ENCODE assay signal across 26 cellular contexts in the genomic region with DNA sequence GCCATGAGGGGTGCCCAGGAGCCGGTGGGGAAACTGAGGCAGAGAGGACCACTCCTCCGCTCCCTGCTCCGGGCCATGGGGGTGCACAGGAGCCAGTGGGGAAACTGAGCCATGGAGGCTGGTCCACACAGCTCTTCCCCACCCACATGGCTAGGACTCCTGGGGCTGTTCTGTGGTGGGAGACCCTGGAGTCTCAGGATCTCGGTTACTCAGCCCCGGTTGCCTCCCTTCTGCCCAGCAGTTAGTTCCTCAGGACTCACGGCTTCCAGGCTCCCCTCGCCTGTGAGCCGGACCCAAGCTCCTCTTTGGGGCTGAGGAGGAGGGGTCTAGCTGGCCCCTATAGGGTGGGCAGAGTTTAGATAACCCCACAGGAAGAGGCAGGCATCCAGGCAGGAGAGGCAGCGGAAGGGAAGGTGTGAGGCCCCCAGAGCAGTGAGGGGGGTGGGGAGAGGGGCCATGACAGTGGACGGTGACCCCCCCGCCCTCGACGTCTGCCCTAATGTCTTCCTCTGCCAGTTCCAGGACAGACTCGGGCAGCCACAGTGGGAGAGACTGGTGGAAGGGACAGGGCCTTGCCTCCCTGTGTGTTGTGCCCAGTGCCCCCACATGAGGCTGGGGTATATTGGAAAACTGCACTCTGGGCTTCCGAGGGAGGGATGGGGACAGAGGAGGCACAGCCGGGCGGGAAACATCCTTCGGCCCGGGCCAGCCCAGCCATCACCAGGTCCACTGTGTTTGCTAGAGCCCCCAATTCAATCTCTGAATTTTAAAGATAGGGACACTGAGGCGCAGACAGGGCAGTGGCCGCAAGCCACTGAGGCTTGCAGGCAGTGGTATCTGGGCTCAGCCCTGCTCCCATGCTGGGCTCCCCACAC. TPM values are rescaled to one million over a fixed set of nuclear protein-coding genes. Genes with fewer than 3 reads are reported as not detected.
DNase-seq lines count a peak whose midpoint lies in the region; ATAC-seq, FAIRE-seq and TF ChIP-seq lines count a peak whose summit lies in the region.
"Had no signal": no experiment of that assay in that cellular context is flagged by ENCODE, and none has a peak within 500 bp of the region (broad histone marks: within the 10 kb centered on the region; RNA-seq: fewer than 3 reads in every experiment).

No MANE protein-coding gene starts in this region.

- no peak for TF ChIP-seq CTCF in type B pancreatic cell (conservative IDR thresholded peaks at IDR 0.05)

- H3K9me3 Mint-ChIP-seq in type B pancreatic cell: no peaks in the 10 kb centered on the region
- H3K9me3 Mint-ChIP-seq: natural killer cell treated with Interleukin-12 subunit alpha and Interleukin-12 subunit beta and Interleukin-15 and Interleukin-18, amount 100 ng/mL, for 72 hours; T-helper 1 cell treated with Interleukin-12 subunit alpha and Interleukin-12 subunit beta and Interleukin-4 antibody, amounts not matched to agents 30 μg/mL and 1 μg/mL, for 36 hours had no signal

- H3K36me3 Mint-ChIP-seq in type B pancreatic cell: no peaks in the 10 kb centered on the region
- H3K36me3 Mint-ChIP-seq: natural killer cell treated with Interleukin-12 subunit alpha and Interleukin-12 subunit beta and Interleukin-15 and Interleukin-18, amount 100 ng/mL, for 72 hours had no signal

- peaks cover 10% of the 10 kb centered on the region for H3K27me3 ChIP-seq in H7 (ENCODE audit: control insufficient read depth, insufficient read depth, low read length)
- H3K27me3 ChIP-seq: right atrium auricular region had no signal

- no peak overlapping the region for H3K27ac Mint-ChIP-seq in type B pancreatic cell
- H3K27ac Mint-ChIP-seq: activated CD4-positive, alpha-beta T cell treated with anti-CD3 and anti-CD28 coated beads for 36 hours; natural killer cell treated with Interleukin-12 subunit alpha and Interleukin-12 subunit beta and Interleukin-15 and Interleukin-18, amount 100 ng/mL, for 72 hours; T-helper 1 cell treated with Interleukin-12 subunit alpha and Interleukin-12 subunit beta and Interleukin-4 antibody, amounts not matched to agents 30 μg/mL and 1 μg/mL, for 36 hours had no signal

- no peak overlapping the region for H3K4me3 Mint-ChIP-seq in type B pancreatic cell
- H3K4me3 Mint-ChIP-seq: activated CD4-positive, alpha-beta T cell treated with anti-CD3 and anti-CD28 coated beads for 36 hours; natural killer cell treated with Interleukin-12 subunit alpha and Interleukin-12 subunit beta and Interleukin-15 and Interleukin-18, amount 100 ng/mL, for 72 hours; T-helper 1 cell treated with Interleukin-12 subunit alpha and Interleukin-12 subunit beta and Interleukin-4 antibody, amounts not matched to agents 30 μg/mL and 1 μg/mL, for 36 hours had no signal

- FAIRE-seq in H54 (lab: Jason Lieb, UNC): no peak
- FAIRE-seq: frontal cortex, pancreas had no signal

- peak; percentile 7 to 9 for DNase-seq in activated T-cell treated with anti-CD3 and anti-CD28 coated beads, Interleukin-2, amount 50 U/mL, for 48 hours
- DNase-seq in activated T-cell treated with anti-CD3 and anti-CD28 coated beads for 4 hours (no peak), H7 (peak; percentile 49), left lobe of liver (ENCODE audit: low spot score) (peak; percentile 38), type B pancreatic cell (ENCODE audit: extremely low spot score, unreplicated experiment) (peak; percentile 59), H54 (ENCODE audit: insufficient read length, low spot score) (no peak)
- DNase-seq: activated CD4-positive, alpha-beta T cell treated with anti-CD3 and anti-CD28 coated beads for 36 hours; Calu3; colonic mucosa; esophagus squamous epithelium; Karpas-422; NCI-H1694 treated with DMSO at 0.1 percent for 48 hours; NCI-H2171 treated with DMSO at 0.1 percent for 48 hours; NCI-H524 treated with DMSO at 0.1 percent for 48 hours; stimulated activated CD4-positive, alpha-beta T cell treated with anti-CD3 and anti-CD28 coated beads, Interleukin-15, amount 100 ng/mL, for 24 hours; stomach; transverse colon had no signal

- peaks cover 30% of the 10 kb centered on the region for H3K27me3 Mint-ChIP-seq in type B pancreatic cell

- H3K4me1 Mint-ChIP-seq in type B pancreatic cell (ENCODE audit: unreplicated experiment): no peaks in the 10 kb centered on the region
- H3K4me1 Mint-ChIP-seq: activated CD4-positive, alpha-beta T cell treated with anti-CD3 and anti-CD28 coated beads for 36 hours had no signal

- no peaks in the 10 kb centered on the region for H3K36me3 ChIP-seq in H7 (replicated peaks; ENCODE audit: control insufficient read depth, insufficient read depth, low read length)
- H3K36me3 ChIP-seq: adrenal gland; BLaER1 treated with 17β-estradiol and CSF1 and Interleukin-3, amounts not matched to agents 10 nM and 100 nM; colonic mucosa; esophagus squamous epithelium; pancreas; right atrium auricular region; stomach; transverse colon had no signal

- ATAC-seq in left lobe of liver (no peak), GM18505 (IDR thresholded peaks at IDR 0.05; ENCODE audit: unreplicated experiment) (no peak), GM18520 (IDR thresholded peaks at IDR 0.05; ENCODE audit: unreplicated experiment) (no peak)
- ATAC-seq: activated CD4-positive, alpha-beta T cell treated with anti-CD3 and anti-CD28 coated beads for 36 hours; natural killer cell treated with Interleukin-12 subunit alpha and Interleukin-12 subunit beta and Interleukin-15 and Interleukin-18, amount 100 ng/mL, for 72 hours; pancreas had no signal

- TF ChIP-seq POLR2A in GM18505 (IDR thresholded peaks at IDR 0.05; ENCODE audit: borderline replicate concordance, extremely low read depth, insufficient read depth, insufficient read length): no peak
- TF ChIP-seq POLR2A in H54 (IDR thresholded peaks at IDR 0.05; ENCODE audit: low read depth, low read length): no peak

- no peak overlapping the region for H3K4me3 ChIP-seq in H7 (ENCODE audit: insufficient read depth, low read depth, low read length)
- H3K4me3 ChIP-seq: adrenal gland; BLaER1 treated with 17β-estradiol and CSF1 and Interleukin-3, amounts not matched to agents 10 nM and 100 nM; colonic mucosa; esophagus squamous epithelium; pancreas; right atrium auricular region; stomach; transverse colon had no signal

RNA-seq across cellular contexts. Expression of gene ELFN1, which starts 4.3 kb away (rescaled TPM):
- total RNA-seq in H7 (2014; rRNA removed; shearing (Covaris generic)): 16.0 and 19.9 TPM in 2 replicates
- total RNA-seq in left lobe of liver: 17.5 TPM
- 5.7 and 5.8 TPM in 2 replicates for total RNA-seq in type B pancreatic cell (ENCODE audit: low replicate concordance)
- total RNA-seq: Calu3 had no signal

Comparison
In these comparisons a context has a peak if more than half of its experiments do, and no peak if none do; other contexts are left out.
1. DNase-seq: peak in activated T-cell treated with anti-CD3 and anti-CD28 coated beads, Interleukin-2, amount 50 U/mL, for 48 hours (2 of 2), H7 (single experiment), left lobe of liver (single experiment) and type B pancreatic cell (single experiment); none in activated T-cell treated with anti-CD3 and anti-CD28 coated beads for 4 hours (single experiment) and H54 (single experiment).